9 cellular contexts compared by ENCODE assay signal in the genomic region with DNA sequence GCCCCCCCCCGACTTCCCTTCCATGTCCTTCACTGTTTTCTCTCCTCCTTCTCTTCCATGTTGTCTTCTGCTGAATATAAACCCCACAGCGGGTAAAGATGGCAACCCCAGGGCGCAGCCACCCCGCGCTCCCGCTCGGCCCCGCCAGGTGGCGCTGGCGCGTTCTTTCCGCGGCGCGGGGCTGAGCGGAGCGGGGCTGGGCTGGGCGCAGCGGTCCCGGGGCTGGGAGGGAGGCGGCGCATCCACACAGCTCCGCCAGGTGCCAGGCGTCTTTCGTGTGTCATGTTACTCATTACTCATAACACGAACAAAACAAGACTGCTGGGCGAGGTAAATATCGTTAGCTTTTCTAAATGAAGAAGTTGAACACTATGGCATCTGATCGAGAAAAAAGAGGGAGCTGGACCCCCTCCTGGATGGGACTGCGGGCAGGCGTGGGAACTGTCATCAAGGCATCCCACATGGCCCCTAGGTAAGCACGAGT.
DNase-seq lines count a peak whose midpoint lies in the region; ATAC-seq and TF ChIP-seq lines count a peak whose summit lies in the region.
"Had no signal": no experiment of that assay in that cellular context is flagged by ENCODE, and none has a peak within 500 bp of the region (broad histone marks: within the 10 kb centered on the region; RNA-seq: fewer than 3 reads in every experiment).

No MANE protein-coding gene starts in this region.

- DNase-seq in DMS 273 (lab: John Stamatoyannopoulos, UW; ENCODE audit: unreplicated experiment) (peak; percentile 59), DMS 273 treated with DMSO at 0.1 percent for 48 hours (lab: John Stamatoyannopoulos, UW) (no peak), HAP-1 (ENCODE audit: low spot score in 2 of 2) (peak; percentile 2 to 54), SK-N-SH (peak; percentile 94), foreskin fibroblast (peak in 1 of 2 donors; percentile 50), T1000 (lab: John Stamatoyannopoulos, UW) (no peak)
- DNase-seq in stimulated activated CD4-positive, alpha-beta T cell treated with anti-CD3 and anti-CD28 coated beads, TNF-alpha, amount 100 ng/mL, for 48 hours (ENCODE audit: low read depth in 3 of 3) = peak in 2 of 3 donors; percentile 18 to 26

- H3K36me3 ChIP-seq in HAP-1 (replicated peaks) (no peaks in the 10 kb centered on the region), SK-N-SH (replicated peaks in 1 of 2; ENCODE audit: control insufficient read depth in 1 of 2, insufficient read depth in 2 of 2, low read length in 1 of 2) (no peaks in the 10 kb centered on the region)

- no peaks in the 10 kb centered on the region for H4K20me1 ChIP-seq in SK-N-SH (ENCODE audit: insufficient read depth)

- in situ Hi-C loops in HAP-1 (cut with MboI; ENCODE audit: low sequenced_read_pairs) = no loop called here

- no peak for TF ChIP-seq EP300 in SK-N-SH (IDR thresholded peaks at IDR 0.05; ENCODE audit: borderline replicate concordance in 1 of 2, low read depth in 1 of 2, low read length in 1 of 2)

- no peak for ATAC-seq in GM19324 (IDR thresholded peaks at IDR 0.05; ENCODE audit: low FRiP score, unreplicated experiment)
- ATAC-seq: right cardiac atrium had no signal

- H3K79me2 ChIP-seq in SK-N-SH (ENCODE audit: insufficient read depth) = no peaks in the 10 kb centered on the region

- peak; percentile 54 for TF ChIP-seq RAD21 in SK-N-SH (IDR thresholded peaks at IDR 0.05; ENCODE audit: low read length)

- TF ChIP-seq CTCF in SK-N-SH (IDR thresholded peaks at IDR 0.05) (peak; percentile 81), foreskin fibroblast (IDR thresholded peaks at IDR 0.05; ENCODE audit: low read depth, low read length) (peak; percentile 59)

- H3K27ac ChIP-seq in SK-N-SH (ENCODE audit: low read depth in 2 of 2, low read length in 1 of 2) = no peak overlapping the region

- H3K27me3 ChIP-seq in HAP-1 (ENCODE audit: low read depth) (no peaks in the 10 kb centered on the region), SK-N-SH (ENCODE audit: insufficient read depth) (no peaks in the 10 kb centered on the region)

- POLR2A ChIA-PET in SK-N-SH (lab: Yijun Ruan, JAX) = no interaction called here

- no peak overlapping the region for H3K9ac ChIP-seq in SK-N-SH

- peaks cover 12% of the 10 kb centered on the region for H3F3A ChIP-seq in SK-N-SH (replicated peaks; ENCODE audit: insufficient read depth)

- no peaks in the 10 kb centered on the region for H3K9me2 ChIP-seq in SK-N-SH

- CTCF ChIA-PET in SK-N-SH (lab: Yijun Ruan, JAX) = interaction anchor here (0.7 to 6.2 kb wide), 21 partner anchors 8 to 1372 kb away, joined by 3 to 49 read pairs (median 4); a partner anchor contains a TSS

- H3K9me3 ChIP-seq in HAP-1 (no peaks in the 10 kb centered on the region), SK-N-SH (no peaks in the 10 kb centered on the region)

- peak overlapping the region; percentile 92 for H3K4me2 ChIP-seq in SK-N-SH

- peak overlapping the region; percentile 87 for H2AFZ ChIP-seq in SK-N-SH (ENCODE audit: low read depth)

- H3K4me3 ChIP-seq in HAP-1 (no peak overlapping the region), SK-N-SH (ENCODE audit: low read depth in 2 of 2, low read length in 1 of 2) (peak overlapping the region; percentile 28 to 65), foreskin fibroblast (ENCODE audit: low read depth in 1 of 2, low read length in 2 of 2) (no peak overlapping the region)

- 3% methylated on average over 25 of the region's 32 CpGs for WGBS in SK-N-SH (ENCODE audit: low lambda C conversion rate)

- H3K4me1 ChIP-seq in HAP-1 (no peaks in the 10 kb centered on the region), SK-N-SH (ENCODE audit: control insufficient read depth in 1 of 2, insufficient read depth in 2 of 2, low read depth in 1 of 2, low read length in 1 of 2) (peaks cover 0 to 12% of the 10 kb centered on the region in 2 experiments; a peak in 2 of 4 replicates)

TF ChIP-seq in SK-N-SH, 30 proteins besides CTCF, POLR2A, EP300 and RAD21:
- TF ChIP-seq, protein P1, sequence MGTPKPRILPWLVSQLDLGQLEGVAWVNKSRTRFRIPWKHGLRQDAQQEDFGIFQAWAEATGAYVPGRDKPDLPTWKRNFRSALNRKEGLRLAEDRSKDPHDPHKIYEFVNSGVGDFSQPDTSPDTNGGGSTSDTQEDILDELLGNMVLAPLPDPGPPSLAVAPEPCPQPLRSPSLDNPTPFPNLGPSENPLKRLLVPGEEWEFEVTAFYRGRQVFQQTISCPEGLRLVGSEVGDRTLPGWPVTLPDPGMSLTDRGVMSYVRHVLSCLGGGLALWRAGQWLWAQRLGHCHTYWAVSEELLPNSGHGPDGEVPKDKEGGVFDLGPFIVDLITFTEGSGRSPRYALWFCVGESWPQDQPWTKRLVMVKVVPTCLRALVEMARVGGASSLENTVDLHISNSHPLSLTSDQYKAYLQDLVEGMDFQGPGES (IDR thresholded peaks at IDR 0.05; ENCODE audit: low read depth, low read length) = no peak
- no peak for TF ChIP-seq CHD2 (IDR thresholded peaks at IDR 0.05; ENCODE audit: low read length, partially characterized antibody)
- TF ChIP-seq SMC3 (IDR thresholded peaks at IDR 0.05; ENCODE audit: low read depth, low read length) = peak; percentile 56
- TF ChIP-seq NRF1 (IDR thresholded peaks at IDR 0.05; ENCODE audit: low read depth, low read length) = peak; percentile 45; the same call in 1 of the 2 replicates
- TF ChIP-seq YY1 (IDR thresholded peaks at IDR 0.05; ENCODE audit: low read depth) = peak; percentile 71
- peak; percentile 47; the same call in 1 of the 2 replicates for TF ChIP-seq MXI1 (IDR thresholded peaks at IDR 0.05; ENCODE audit: low read depth, low read length)
- TF ChIP-seq, protein P2, sequence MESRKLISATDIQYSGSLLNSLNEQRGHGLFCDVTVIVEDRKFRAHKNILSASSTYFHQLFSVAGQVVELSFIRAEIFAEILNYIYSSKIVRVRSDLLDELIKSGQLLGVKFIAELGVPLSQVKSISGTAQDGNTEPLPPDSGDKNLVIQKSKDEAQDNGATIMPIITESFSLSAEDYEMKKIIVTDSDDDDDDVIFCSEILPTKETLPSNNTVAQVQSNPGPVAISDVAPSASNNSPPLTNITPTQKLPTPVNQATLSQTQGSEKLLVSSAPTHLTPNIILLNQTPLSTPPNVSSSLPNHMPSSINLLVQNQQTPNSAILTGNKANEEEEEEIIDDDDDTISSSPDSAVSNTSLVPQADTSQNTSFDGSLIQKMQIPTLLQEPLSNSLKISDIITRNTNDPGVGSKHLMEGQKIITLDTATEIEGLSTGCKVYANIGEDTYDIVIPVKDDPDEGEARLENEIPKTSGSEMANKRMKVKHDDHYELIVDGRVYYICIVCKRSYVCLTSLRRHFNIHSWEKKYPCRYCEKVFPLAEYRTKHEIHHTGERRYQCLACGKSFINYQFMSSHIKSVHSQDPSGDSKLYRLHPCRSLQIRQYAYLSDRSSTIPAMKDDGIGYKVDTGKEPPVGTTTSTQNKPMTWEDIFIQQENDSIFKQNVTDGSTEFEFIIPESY (IDR thresholded peaks at IDR 0.05; ENCODE audit: borderline replicate concordance, low read depth) = no peak
- no peak for TF ChIP-seq GATA2 (CRISPR knock-in tag; IDR thresholded peaks at IDR 0.05)

Comparison
In these comparisons a context has a peak if more than half of its experiments do, and no peak if none do; other contexts are left out.
1. DNase-seq: peak in DMS 273 (single experiment), HAP-1 (2 of 2), SK-N-SH (single experiment) and stimulated activated CD4-positive, alpha-beta T cell treated with anti-CD3 and anti-CD28 coated beads, TNF-alpha, amount 100 ng/mL, for 48 hours (2 of 3); none in DMS 273 treated with DMSO at 0.1 percent for 48 hours (single experiment) and T1000 (single experiment).
2. H3K4me3 ChIP-seq: peak in SK-N-SH (2 of 2); none in HAP-1 (single experiment) and foreskin fibroblast (0 of 2).